ENCODE assay signal across 2 cellular contexts in the genomic region with DNA sequence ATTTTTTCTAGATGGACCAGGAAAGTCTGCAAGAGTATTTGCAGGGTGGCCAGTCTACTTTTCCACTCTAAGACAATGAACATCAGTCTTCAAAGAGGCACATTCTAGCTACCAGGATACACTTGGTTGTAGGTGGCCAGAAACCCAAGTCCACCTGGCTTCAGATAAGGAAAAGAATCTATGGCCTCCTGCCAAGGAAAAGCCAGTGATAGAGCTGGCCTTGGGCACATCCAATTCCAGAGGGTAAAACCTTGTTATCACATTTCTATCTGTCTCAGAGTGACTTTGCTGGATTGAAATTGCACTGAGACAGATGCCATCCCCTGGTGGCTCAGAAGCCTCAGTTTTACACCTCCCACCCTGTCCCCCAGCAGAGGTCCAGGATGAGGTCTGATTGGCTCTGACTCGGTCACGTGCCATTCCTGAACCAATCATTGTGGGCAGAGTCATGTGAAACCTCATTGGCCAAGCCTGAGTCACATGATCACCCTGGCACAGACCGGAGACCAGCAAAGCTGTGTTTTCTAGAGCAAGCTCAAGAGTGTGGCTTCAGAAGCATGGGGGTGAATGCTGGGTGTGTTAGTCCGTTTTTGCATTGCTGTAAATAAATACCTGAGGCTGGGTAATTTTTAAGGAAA.
A peak's percentile ranks its signal among the peaks of the same experiment; 100 is the strongest.
TF ChIP-seq lines count a peak whose summit lies in the region.

No MANE protein-coding gene starts in this region.

TF ChIP-seq in IMR-90, 13 proteins besides CTCF, POLR2A, EP300 and RAD21:
- TF ChIP-seq, protein P1, sequence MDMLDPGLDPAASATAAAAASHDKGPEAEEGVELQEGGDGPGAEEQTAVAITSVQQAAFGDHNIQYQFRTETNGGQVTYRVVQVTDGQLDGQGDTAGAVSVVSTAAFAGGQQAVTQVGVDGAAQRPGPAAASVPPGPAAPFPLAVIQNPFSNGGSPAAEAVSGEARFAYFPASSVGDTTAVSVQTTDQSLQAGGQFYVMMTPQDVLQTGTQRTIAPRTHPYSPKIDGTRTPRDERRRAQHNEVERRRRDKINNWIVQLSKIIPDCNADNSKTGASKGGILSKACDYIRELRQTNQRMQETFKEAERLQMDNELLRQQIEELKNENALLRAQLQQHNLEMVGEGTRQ (IDR thresholded peaks at IDR 0.05; ENCODE audit: low read depth, low read length), result peak; percentile 66
- TF ChIP-seq MXI1 (IDR thresholded peaks at IDR 0.05; ENCODE audit: borderline replicate concordance, low read depth, low read length), result no peak

TF ChIP-seq in HepG2, 621 proteins besides CTCF, POLR2A, EP300 and RAD21 (continued from another document):
- TF ChIP-seq, protein P1 (IDR thresholded peaks at IDR 0.05; ENCODE audit: low read depth, low read length), result peak; percentile 82
- TF ChIP-seq, protein P1 (CRISPR knock-in tag; IDR thresholded peaks at IDR 0.05; ENCODE audit: borderline replicate concordance), result peak; percentile 47; the same call in 1 of the 2 replicates
- TF ChIP-seq NFYB (CRISPR knock-in tag; IDR thresholded peaks at IDR 0.05) (peak; percentile 65), ZNF30 (CRISPR knock-in tag; IDR thresholded peaks at IDR 0.05) (no peak), NFYC (CRISPR knock-in tag; IDR thresholded peaks at IDR 0.05) (peak; percentile 72), ZNF335 (CRISPR knock-in tag; IDR thresholded peaks at IDR 0.05) (no peak)
- TF ChIP-seq, protein P2, sequence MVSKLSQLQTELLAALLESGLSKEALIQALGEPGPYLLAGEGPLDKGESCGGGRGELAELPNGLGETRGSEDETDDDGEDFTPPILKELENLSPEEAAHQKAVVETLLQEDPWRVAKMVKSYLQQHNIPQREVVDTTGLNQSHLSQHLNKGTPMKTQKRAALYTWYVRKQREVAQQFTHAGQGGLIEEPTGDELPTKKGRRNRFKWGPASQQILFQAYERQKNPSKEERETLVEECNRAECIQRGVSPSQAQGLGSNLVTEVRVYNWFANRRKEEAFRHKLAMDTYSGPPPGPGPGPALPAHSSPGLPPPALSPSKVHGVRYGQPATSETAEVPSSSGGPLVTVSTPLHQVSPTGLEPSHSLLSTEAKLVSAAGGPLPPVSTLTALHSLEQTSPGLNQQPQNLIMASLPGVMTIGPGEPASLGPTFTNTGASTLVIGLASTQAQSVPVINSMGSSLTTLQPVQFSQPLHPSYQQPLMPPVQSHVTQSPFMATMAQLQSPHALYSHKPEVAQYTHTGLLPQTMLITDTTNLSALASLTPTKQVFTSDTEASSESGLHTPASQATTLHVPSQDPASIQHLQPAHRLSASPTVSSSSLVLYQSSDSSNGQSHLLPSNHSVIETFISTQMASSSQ (IDR thresholded peaks at IDR 0.05; ENCODE audit: low read depth), result no peak
- TF ChIP-seq, protein P2 (CRISPR knock-in tag; IDR thresholded peaks at IDR 0.05; ENCODE audit: borderline replicate concordance), result no peak
